ENCODE assay signal across 2 cellular contexts in the genomic region with DNA sequence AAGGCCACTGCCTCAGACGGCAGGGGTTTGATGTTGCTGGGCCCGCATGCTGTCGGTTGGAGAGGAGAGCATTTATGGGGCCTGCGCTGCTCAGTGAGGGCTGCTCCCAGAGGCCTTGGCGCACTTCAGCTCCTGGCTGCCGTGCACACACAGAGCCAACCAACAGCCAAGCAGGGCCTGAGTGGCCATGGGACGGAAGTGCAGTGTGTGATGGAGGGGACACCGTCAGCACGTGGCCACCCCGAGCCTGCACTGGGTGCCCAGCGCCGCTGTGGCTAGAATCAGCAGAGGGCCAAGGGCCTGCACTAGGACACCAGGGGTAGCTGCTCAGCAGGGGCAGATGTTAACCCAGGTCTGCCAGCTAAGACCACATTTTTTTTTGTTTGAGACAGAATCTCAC.
TF ChIP-seq lines count a peak whose summit lies in the region.

No MANE protein-coding gene starts in this region.

TF ChIP-seq in HepG2, 621 proteins besides CTCF, POLR2A, EP300 and RAD21:
- TF ChIP-seq NFYC (CRISPR knock-in tag; IDR thresholded peaks at IDR 0.05) (no peak), ZBTB38 (CRISPR knock-in tag; IDR thresholded peaks at IDR 0.05) (peak; percentile 61; the same call in 1 of the 2 replicates), ZFX (CRISPR knock-in tag; IDR thresholded peaks at IDR 0.05; ENCODE audit: low read depth) (0 out of 2 replicates have a peak, but pooled peaks have one; percentile 22)
- TF ChIP-seq, protein P1, sequence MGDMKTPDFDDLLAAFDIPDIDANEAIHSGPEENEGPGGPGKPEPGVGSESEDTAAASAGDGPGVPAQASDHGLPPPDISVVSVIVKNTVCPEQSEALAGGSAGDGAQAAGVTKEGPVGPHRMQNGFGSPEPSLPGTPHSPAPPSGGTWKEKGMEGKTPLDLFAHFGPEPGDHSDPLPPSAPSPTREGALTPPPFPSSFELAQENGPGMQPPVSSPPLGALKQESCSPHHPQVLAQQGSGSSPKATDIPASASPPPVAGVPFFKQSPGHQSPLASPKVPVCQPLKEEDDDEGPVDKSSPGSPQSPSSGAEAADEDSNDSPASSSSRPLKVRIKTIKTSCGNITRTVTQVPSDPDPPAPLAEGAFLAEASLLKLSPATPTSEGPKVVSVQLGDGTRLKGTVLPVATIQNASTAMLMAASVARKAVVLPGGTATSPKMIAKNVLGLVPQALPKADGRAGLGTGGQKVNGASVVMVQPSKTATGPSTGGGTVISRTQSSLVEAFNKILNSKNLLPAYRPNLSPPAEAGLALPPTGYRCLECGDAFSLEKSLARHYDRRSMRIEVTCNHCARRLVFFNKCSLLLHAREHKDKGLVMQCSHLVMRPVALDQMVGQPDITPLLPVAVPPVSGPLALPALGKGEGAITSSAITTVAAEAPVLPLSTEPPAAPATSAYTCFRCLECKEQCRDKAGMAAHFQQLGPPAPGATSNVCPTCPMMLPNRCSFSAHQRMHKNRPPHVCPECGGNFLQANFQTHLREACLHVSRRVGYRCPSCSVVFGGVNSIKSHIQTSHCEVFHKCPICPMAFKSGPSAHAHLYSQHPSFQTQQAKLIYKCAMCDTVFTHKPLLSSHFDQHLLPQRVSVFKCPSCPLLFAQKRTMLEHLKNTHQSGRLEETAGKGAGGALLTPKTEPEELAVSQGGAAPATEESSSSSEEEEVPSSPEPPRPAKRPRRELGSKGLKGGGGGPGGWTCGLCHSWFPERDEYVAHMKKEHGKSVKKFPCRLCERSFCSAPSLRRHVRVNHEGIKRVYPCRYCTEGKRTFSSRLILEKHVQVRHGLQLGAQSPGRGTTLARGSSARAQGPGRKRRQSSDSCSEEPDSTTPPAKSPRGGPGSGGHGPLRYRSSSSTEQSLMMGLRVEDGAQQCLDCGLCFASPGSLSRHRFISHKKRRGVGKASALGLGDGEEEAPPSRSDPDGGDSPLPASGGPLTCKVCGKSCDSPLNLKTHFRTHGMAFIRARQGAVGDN (CRISPR knock-in tag; IDR thresholded peaks at IDR 0.05) = peak; percentile 50
- TF ChIP-seq, protein P2, sequence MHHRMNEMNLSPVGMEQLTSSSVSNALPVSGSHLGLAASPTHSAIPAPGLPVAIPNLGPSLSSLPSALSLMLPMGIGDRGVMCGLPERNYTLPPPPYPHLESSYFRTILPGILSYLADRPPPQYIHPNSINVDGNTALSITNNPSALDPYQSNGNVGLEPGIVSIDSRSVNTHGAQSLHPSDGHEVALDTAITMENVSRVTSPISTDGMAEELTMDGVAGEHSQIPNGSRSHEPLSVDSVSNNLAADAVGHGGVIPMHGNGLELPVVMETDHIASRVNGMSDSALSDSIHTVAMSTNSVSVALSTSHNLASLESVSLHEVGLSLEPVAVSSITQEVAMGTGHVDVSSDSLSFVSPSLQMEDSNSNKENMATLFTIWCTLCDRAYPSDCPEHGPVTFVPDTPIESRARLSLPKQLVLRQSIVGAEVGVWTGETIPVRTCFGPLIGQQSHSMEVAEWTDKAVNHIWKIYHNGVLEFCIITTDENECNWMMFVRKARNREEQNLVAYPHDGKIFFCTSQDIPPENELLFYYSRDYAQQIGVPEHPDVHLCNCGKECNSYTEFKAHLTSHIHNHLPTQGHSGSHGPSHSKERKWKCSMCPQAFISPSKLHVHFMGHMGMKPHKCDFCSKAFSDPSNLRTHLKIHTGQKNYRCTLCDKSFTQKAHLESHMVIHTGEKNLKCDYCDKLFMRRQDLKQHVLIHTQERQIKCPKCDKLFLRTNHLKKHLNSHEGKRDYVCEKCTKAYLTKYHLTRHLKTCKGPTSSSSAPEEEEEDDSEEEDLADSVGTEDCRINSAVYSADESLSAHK (CRISPR knock-in tag; IDR thresholded peaks at IDR 0.05; ENCODE audit: borderline replicate concordance) = no peak
- TF ChIP-seq, protein P3, sequence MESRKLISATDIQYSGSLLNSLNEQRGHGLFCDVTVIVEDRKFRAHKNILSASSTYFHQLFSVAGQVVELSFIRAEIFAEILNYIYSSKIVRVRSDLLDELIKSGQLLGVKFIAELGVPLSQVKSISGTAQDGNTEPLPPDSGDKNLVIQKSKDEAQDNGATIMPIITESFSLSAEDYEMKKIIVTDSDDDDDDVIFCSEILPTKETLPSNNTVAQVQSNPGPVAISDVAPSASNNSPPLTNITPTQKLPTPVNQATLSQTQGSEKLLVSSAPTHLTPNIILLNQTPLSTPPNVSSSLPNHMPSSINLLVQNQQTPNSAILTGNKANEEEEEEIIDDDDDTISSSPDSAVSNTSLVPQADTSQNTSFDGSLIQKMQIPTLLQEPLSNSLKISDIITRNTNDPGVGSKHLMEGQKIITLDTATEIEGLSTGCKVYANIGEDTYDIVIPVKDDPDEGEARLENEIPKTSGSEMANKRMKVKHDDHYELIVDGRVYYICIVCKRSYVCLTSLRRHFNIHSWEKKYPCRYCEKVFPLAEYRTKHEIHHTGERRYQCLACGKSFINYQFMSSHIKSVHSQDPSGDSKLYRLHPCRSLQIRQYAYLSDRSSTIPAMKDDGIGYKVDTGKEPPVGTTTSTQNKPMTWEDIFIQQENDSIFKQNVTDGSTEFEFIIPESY (CRISPR knock-in tag; IDR thresholded peaks at IDR 0.05) = 0 out of 2 replicates have a peak, but pooled peaks have one; percentile 35

TF ChIP-seq in K562, 482 proteins besides CTCF, POLR2A, EP300 and RAD21:
- TF ChIP-seq, protein P4, sequence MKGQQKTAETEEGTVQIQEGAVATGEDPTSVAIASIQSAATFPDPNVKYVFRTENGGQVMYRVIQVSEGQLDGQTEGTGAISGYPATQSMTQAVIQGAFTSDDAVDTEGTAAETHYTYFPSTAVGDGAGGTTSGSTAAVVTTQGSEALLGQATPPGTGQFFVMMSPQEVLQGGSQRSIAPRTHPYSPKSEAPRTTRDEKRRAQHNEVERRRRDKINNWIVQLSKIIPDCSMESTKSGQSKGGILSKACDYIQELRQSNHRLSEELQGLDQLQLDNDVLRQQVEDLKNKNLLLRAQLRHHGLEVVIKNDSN (CRISPR knock-in tag; IDR thresholded peaks at IDR 0.05) = peak; percentile 36; the same call in 1 of the 2 replicates
- no peak for TF ChIP-seq ZNF324 (CRISPR knock-in tag; IDR thresholded peaks at IDR 0.05)
- TF ChIP-seq, protein P5, sequence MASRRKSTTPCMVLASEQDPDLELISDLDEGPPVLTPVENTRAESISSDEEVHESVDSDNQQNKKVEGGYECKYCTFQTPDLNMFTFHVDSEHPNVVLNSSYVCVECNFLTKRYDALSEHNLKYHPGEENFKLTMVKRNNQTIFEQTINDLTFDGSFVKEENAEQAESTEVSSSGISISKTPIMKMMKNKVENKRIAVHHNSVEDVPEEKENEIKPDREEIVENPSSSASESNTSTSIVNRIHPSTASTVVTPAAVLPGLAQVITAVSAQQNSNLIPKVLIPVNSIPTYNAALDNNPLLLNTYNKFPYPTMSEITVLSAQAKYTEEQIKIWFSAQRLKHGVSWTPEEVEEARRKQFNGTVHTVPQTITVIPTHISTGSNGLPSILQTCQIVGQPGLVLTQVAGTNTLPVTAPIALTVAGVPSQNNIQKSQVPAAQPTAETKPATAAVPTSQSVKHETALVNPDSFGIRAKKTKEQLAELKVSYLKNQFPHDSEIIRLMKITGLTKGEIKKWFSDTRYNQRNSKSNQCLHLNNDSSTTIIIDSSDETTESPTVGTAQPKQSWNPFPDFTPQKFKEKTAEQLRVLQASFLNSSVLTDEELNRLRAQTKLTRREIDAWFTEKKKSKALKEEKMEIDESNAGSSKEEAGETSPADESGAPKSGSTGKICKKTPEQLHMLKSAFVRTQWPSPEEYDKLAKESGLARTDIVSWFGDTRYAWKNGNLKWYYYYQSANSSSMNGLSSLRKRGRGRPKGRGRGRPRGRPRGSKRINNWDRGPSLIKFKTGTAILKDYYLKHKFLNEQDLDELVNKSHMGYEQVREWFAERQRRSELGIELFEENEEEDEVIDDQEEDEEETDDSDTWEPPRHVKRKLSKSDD (conservative IDR thresholded peaks at IDR 0.05; ENCODE audit: low read length) = no peak
- TF ChIP-seq, protein P6, sequence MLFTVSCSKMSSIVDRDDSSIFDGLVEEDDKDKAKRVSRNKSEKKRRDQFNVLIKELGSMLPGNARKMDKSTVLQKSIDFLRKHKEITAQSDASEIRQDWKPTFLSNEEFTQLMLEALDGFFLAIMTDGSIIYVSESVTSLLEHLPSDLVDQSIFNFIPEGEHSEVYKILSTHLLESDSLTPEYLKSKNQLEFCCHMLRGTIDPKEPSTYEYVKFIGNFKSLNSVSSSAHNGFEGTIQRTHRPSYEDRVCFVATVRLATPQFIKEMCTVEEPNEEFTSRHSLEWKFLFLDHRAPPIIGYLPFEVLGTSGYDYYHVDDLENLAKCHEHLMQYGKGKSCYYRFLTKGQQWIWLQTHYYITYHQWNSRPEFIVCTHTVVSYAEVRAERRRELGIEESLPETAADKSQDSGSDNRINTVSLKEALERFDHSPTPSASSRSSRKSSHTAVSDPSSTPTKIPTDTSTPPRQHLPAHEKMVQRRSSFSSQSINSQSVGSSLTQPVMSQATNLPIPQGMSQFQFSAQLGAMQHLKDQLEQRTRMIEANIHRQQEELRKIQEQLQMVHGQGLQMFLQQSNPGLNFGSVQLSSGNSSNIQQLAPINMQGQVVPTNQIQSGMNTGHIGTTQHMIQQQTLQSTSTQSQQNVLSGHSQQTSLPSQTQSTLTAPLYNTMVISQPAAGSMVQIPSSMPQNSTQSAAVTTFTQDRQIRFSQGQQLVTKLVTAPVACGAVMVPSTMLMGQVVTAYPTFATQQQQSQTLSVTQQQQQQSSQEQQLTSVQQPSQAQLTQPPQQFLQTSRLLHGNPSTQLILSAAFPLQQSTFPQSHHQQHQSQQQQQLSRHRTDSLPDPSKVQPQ (CRISPR knock-in tag; IDR thresholded peaks at IDR 0.05; ENCODE audit: borderline replicate concordance) = no peak
- TF ChIP-seq, protein P7, sequence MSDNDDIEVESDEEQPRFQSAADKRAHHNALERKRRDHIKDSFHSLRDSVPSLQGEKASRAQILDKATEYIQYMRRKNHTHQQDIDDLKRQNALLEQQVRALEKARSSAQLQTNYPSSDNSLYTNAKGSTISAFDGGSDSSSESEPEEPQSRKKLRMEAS (CRISPR knock-in tag; IDR thresholded peaks at IDR 0.05) = peak; percentile 33; the same call in 1 of the 2 replicates
- TF ChIP-seq KLF6 (CRISPR knock-in tag; IDR thresholded peaks at IDR 0.05; ENCODE audit: borderline replicate concordance) = no peak
- no peak for TF ChIP-seq RAD51 (IDR thresholded peaks at IDR 0.05; ENCODE audit: borderline replicate concordance, low read depth)
- no peak for TF ChIP-seq ZFX (CRISPR knock-in tag; IDR thresholded peaks at IDR 0.05)
- peak; percentile 31; the same call in 1 of the 2 replicates for TF ChIP-seq POLR2G (IDR thresholded peaks at IDR 0.05; ENCODE audit: low read depth, low read length)
